25 cellular contexts compared by ENCODE assay signal in genomic region chr2:54675281-54675680, GRCh38.
"Had no signal": no experiment of that assay in that cellular context is flagged by ENCODE, and none has a peak within 500 bp of the region (broad histone marks: within the 10 kb centered on the region; RNA-seq: fewer than 3 reads in every experiment).

No MANE protein-coding gene starts in this region.

- H3K27ac ChIP-seq: colonic mucosa, epithelial cell of prostate, foreskin keratinocyte, thoracic aorta had no signal

- H3K36me3 ChIP-seq: colonic mucosa, pancreas, sigmoid colon, thoracic aorta, transverse colon, vagina had no signal

- H3K27me3 ChIP-seq: colonic mucosa, heart right ventricle, pancreas, sigmoid colon, transverse colon, upper lobe of right lung, vagina had no signal

- H3K27ac Mint-ChIP-seq: dendritic cell treated with granulocyte-macrophage colony-stimulating factor and Interleukin-4, amounts not matched to agents 40 ng/mL and 50 ng/mL, for 4 days; endodermal cell; stimulated activated effector memory CD8-positive, alpha-beta T cell treated with anti-CD3 and anti-CD28 coated beads, Interleukin-12 subunit alpha, Interleukin-12 subunit beta, amount 100 ng/mL, for 72 hours; stimulated activated naive CD8-positive, alpha-beta T cell treated with anti-CD3 and anti-CD28 coated beads, Interleukin-15, Interleukin-2, amounts not matched to agents 100 ng/mL and 50 ng/mL, for 24 hours had no signal

- H3K9me3 ChIP-seq: colonic mucosa, heart right ventricle, lower lobe of right lung, pancreas, sigmoid colon, thoracic aorta, transverse colon, upper lobe of right lung, vagina had no signal

- H3K4me3 Mint-ChIP-seq: dendritic cell treated with granulocyte-macrophage colony-stimulating factor and Interleukin-4, amounts not matched to agents 40 ng/mL and 50 ng/mL, for 4 days; endodermal cell; nephron progenitor cell; stimulated activated effector memory CD8-positive, alpha-beta T cell treated with anti-CD3 and anti-CD28 coated beads, Interleukin-12 subunit alpha, Interleukin-12 subunit beta, amount 100 ng/mL, for 72 hours; stimulated activated naive CD8-positive, alpha-beta T cell treated with anti-CD3 and anti-CD28 coated beads, Interleukin-15, Interleukin-2, amounts not matched to agents 100 ng/mL and 50 ng/mL, for 24 hours had no signal

- ATAC-seq: left colon; naive thymus-derived CD8-positive, alpha-beta T cell; stimulated activated effector memory CD8-positive, alpha-beta T cell treated with anti-CD3 and anti-CD28 coated beads, Interleukin-12 subunit alpha, Interleukin-12 subunit beta, amount 100 ng/mL, for 72 hours had no signal

- DNase-seq: colonic mucosa; effector CD8-positive, alpha-beta T cell; foreskin keratinocyte; glutamatergic neuron; hippocampal formation; kidney glomerular epithelial cell; left colon; lower lobe of right lung; naive thymus-derived CD8-positive, alpha-beta T cell; nephron progenitor cell; nucleus accumbens; sigmoid colon; stimulated activated CD4-positive, alpha-beta T cell treated with anti-CD3 and anti-CD28 coated beads, Interleukin-2, amount 100 ng/mL, for 24 hours; stimulated activated CD4-positive, alpha-beta T cell treated with anti-CD3 and anti-CD28 coated beads, Interleukin-4, amount 100 ng/mL, for 24 hours; transverse colon had no signal

- H3K9me3 Mint-ChIP-seq: endodermal cell; naive thymus-derived CD8-positive, alpha-beta T cell; nephron progenitor cell; stimulated activated effector memory CD8-positive, alpha-beta T cell treated with anti-CD3 and anti-CD28 coated beads, Interleukin-12 subunit alpha, Interleukin-12 subunit beta, amount 100 ng/mL, for 72 hours; stimulated activated naive CD8-positive, alpha-beta T cell treated with anti-CD3 and anti-CD28 coated beads, Interleukin-15, Interleukin-2, amounts not matched to agents 100 ng/mL and 50 ng/mL, for 24 hours had no signal

- H3K4me3 ChIP-seq: colonic mucosa, heart right ventricle, lower lobe of right lung, pancreas, sigmoid colon, thoracic aorta, transverse colon, upper lobe of right lung, vagina had no signal

- H3K4me1 ChIP-seq: colonic mucosa had no signal
